Comparison of ENCODE assay signal across 25 cellular contexts in the genomic region with DNA sequence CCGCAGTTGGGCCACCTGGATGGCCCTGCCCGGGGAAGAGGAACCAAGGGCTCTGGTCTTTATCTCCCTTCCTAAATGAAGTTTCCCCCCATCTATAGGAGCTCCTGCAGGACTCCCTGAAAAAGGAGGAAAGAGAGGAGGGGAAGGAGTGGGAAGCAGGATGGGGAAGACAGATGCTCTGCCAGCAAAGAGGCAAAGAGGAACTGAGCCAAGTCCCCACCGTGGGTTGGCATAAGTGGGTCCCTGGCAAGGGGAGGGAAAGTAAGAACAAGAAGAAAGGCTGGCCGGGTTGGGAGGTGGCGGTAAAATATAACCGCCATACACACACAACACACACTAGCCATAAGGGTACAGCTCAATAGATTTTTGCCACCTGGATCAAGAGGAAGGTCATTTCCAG. TPM values are rescaled to one million over a fixed set of nuclear protein-coding genes. Genes with fewer than 3 reads are reported as not detected.
DNase-seq lines count a peak whose midpoint lies in the region; ATAC-seq and TF ChIP-seq lines count a peak whose summit lies in the region.
"Had no signal": no experiment of that assay in that cellular context is flagged by ENCODE, and none has a peak within 500 bp of the region (broad histone marks: within the 10 kb centered on the region; RNA-seq: fewer than 3 reads in every experiment).

No MANE protein-coding gene starts in this region.

- H4K20me1 ChIP-seq in neural cell (ENCODE audit: insufficient read depth), result no peaks in the 10 kb centered on the region

- peak overlapping the region; percentile 76 for H3K9ac ChIP-seq in neural cell (ENCODE audit: low read length)

- peak overlapping the region; percentile 57 for H3K4me3 ChIP-seq in neural cell (ENCODE audit: low read length)
- H3K4me3 ChIP-seq: A549, MG63, PC-9, SK-N-MC had no signal

- H3K4me3 Mint-ChIP-seq in activated naive CD4-positive, alpha-beta T cell treated with anti-CD3 and anti-CD28 coated beads, Interleukin-2, amount 50 U/mL, for 24 hours, result no peak overlapping the region
- no peak overlapping the region for H3K4me3 Mint-ChIP-seq in T-helper 17 cell

- TF ChIP-seq RAD21 in neural cell (conservative IDR thresholded peaks at IDR 0.05), result no peak

- H3K4me1 Mint-ChIP-seq in activated naive CD4-positive, alpha-beta T cell treated with anti-CD3 and anti-CD28 coated beads, Interleukin-2, amount 50 U/mL, for 24 hours, result peaks cover 25% of the 10 kb centered on the region
- peaks cover 21% of the 10 kb centered on the region for H3K4me1 Mint-ChIP-seq in T-helper 17 cell

- H3K79me2 ChIP-seq in neural cell (replicated peaks; ENCODE audit: insufficient read depth, low read length), result no peaks in the 10 kb centered on the region

- no peak for TF ChIP-seq EP300 in neural cell (conservative IDR thresholded peaks at IDR 0.05; ENCODE audit: poor library complexity, severe bottlenecking)

- no peaks in the 10 kb centered on the region for H3K9me3 Mint-ChIP-seq in activated naive CD4-positive, alpha-beta T cell treated with anti-CD3 and anti-CD28 coated beads, Interleukin-2, amount 50 U/mL, for 24 hours
- H3K9me3 Mint-ChIP-seq: CD8-positive, alpha-beta memory T cell had no signal

- H3K36me3 Mint-ChIP-seq in activated naive CD4-positive, alpha-beta T cell treated with anti-CD3 and anti-CD28 coated beads, Interleukin-2, amount 50 U/mL, for 24 hours, result peaks cover 2% of the 10 kb centered on the region
- H3K36me3 Mint-ChIP-seq in T-helper 17 cell (ENCODE audit: low read depth), result no peaks in the 10 kb centered on the region

- no peak for DNase-seq in activated naive CD4-positive, alpha-beta T cell (lab: John Stamatoyannopoulos, UW)
- DNase-seq in T-helper 17 cell (no peak), NCI-H446 (lab: John Stamatoyannopoulos, UW) (no peak)
- DNase-seq: BE2C; Calu3; CD8-positive, alpha-beta memory T cell; DMS153; MG63; NCI-H1092 treated with DMSO at 0.1 percent for 48 hours; NCI-H146; NCI-H2029; NCI-H510A treated with DMSO at 0.1 percent for 48 hours; NCI-H748 treated with DMSO at 0.1 percent for 48 hours; PC-9; RPMI8226; SHP77 treated with DMSO at 0.1 percent for 48 hours; SW 1271 had no signal

- H3K27me3 ChIP-seq in neural cell (ENCODE audit: insufficient read depth, low read depth, low read length), result no peaks in the 10 kb centered on the region
- H3K27me3 ChIP-seq: BE2C, MG63 had no signal

- H3F3A ChIP-seq in neural cell (ENCODE audit: insufficient read depth, low read length, poor library complexity, severe bottlenecking), result peaks cover 5% of the 10 kb centered on the region

- H3K4me2 ChIP-seq in neural cell (ENCODE audit: low read length), result no peak overlapping the region
- H3K4me2 ChIP-seq: A549, PC-9 had no signal

- H3K9me3 ChIP-seq in T-helper 17 cell (ENCODE audit: control insufficient read depth, low read length, poor library complexity, severe bottlenecking) (no peaks in the 10 kb centered on the region), neural cell (ENCODE audit: low read length) (no peaks in the 10 kb centered on the region)
- H3K9me3 ChIP-seq: A549, BE2C, MG63 had no signal

- no peak for ATAC-seq in T-helper 17 cell
- no peak for ATAC-seq in HG02852 (IDR thresholded peaks at IDR 0.05; ENCODE audit: unreplicated experiment)
- no peak for ATAC-seq in GM19351 (IDR thresholded peaks at IDR 0.05; ENCODE audit: unreplicated experiment)
- ATAC-seq: A549 had no signal

- H3K27ac Mint-ChIP-seq in activated naive CD4-positive, alpha-beta T cell treated with anti-CD3 and anti-CD28 coated beads, Interleukin-2, amount 50 U/mL, for 24 hours, result peak overlapping the region; percentile 32
- peak overlapping the region; percentile 32 for H3K27ac Mint-ChIP-seq in T-helper 17 cell

- no peaks in the 10 kb centered on the region for H3K27me3 Mint-ChIP-seq in activated naive CD4-positive, alpha-beta T cell treated with anti-CD3 and anti-CD28 coated beads, Interleukin-2, amount 50 U/mL, for 24 hours
- no peaks in the 10 kb centered on the region for H3K27me3 Mint-ChIP-seq in T-helper 17 cell

- no peak for TF ChIP-seq CTCF in neural cell (IDR thresholded peaks at IDR 0.05; ENCODE audit: poor library complexity, severe bottlenecking)

- H2AFZ ChIP-seq in neural cell (ENCODE audit: low read depth, low read length), result no peak overlapping the region
- H2AFZ ChIP-seq: PC-9 had no signal

- H3K27ac ChIP-seq in neural cell (ENCODE audit: low read length), result peak overlapping the region; percentile 100
- H3K27ac ChIP-seq: PC-9, SK-N-MC had no signal

- no peaks in the 10 kb centered on the region for H3K36me3 ChIP-seq in neural cell (ENCODE audit: insufficient read depth, low read length)
- H3K36me3 ChIP-seq: BE2C, MG63 had no signal

- H3K9me2 ChIP-seq in neural cell (ENCODE audit: insufficient read depth, low read length), result no peaks in the 10 kb centered on the region

TF ChIP-seq in neural cell, 6 proteins besides CTCF, POLR2A, EP300 and RAD21:
- no peak for TF ChIP-seq REST (IDR thresholded peaks at IDR 0.05; ENCODE audit: borderline replicate concordance)
TF ChIP-seq in neural cell: peak in this region for 0.

RNA-seq across cellular contexts. Expression of gene EIF1, which starts 6.1 kb away (rescaled TPM):
- total RNA-seq in T-helper 17 cell, result 1,000 to 10,000 TPM; 2,426 to 2,697 TPM
- polyA plus RNA-seq in neural cell, result 257 and 258 TPM in 2 replicates
- 199 and 224 TPM in 2 replicates for polyA minus RNA-seq in neural cell

RNA-seq across cellular contexts. Expression of gene GAST, which starts 29.5 kb away (rescaled TPM):
- total RNA-seq in T-helper 17 cell, result not detected
- polyA plus RNA-seq in neural cell, result not detected in 2 replicates
- polyA minus RNA-seq in neural cell, result not detected in 2 replicates
- total RNA-seq: Calu3; CD8-positive, alpha-beta memory T cell; Daoy; LHCN-M2 had no signal
- polyA plus RNA-seq: A549; CD8-positive, alpha-beta memory T cell had no signal

RNA-seq across cellular contexts. Expression of gene HAP1, which starts 51.8 kb away (rescaled TPM):
- 1 to 10 TPM in 1 of 2 donors, under 1 TPM in 1; 0.15 to 1.3 TPM for total RNA-seq in T-helper 17 cell
- 0.79 and 1.5 TPM in 2 replicates for polyA plus RNA-seq in neural cell
- 0.97 and 1.0 TPM in 2 replicates for polyA minus RNA-seq in neural cell
- total RNA-seq: LHCN-M2 had no signal
- polyA plus RNA-seq: CD8-positive, alpha-beta memory T cell had no signal

RNA-seq across cellular contexts. Expression of gene KRT17, which starts 58.2 kb away (rescaled TPM):
- not detected for total RNA-seq in T-helper 17 cell
- polyA plus RNA-seq in neural cell, result 0.78 TPM in 1 of 2 replicates, not detected in the other
- not detected in 2 replicates for polyA minus RNA-seq in neural cell
- polyA plus RNA-seq: CD8-positive, alpha-beta memory T cell had no signal
